ENCODE assay signal across 1 cellular context in genomic region chr17:42034059-42034458, GRCh38.
TF ChIP-seq lines count a peak whose summit lies in the region.

No MANE protein-coding gene starts in this region.

TF ChIP-seq in HepG2, 621 proteins besides CTCF, POLR2A, EP300 and RAD21:
- no peak for TF ChIP-seq CREB3 (CRISPR knock-in tag; IDR thresholded peaks at IDR 0.05)
- no peak for TF ChIP-seq ELK4 (CRISPR knock-in tag; IDR thresholded peaks at IDR 0.05; ENCODE audit: borderline replicate concordance)
- no peak for TF ChIP-seq HMG20B (CRISPR knock-in tag; conservative IDR thresholded peaks at IDR 0.05)
- no peak for TF ChIP-seq ATF1 (CRISPR knock-in tag; IDR thresholded peaks at IDR 0.05)
- no peak for TF ChIP-seq SKI (IDR thresholded peaks at IDR 0.05; ENCODE audit: partially characterized antibody)
- no peak for TF ChIP-seq E2F1 (CRISPR knock-in tag; IDR thresholded peaks at IDR 0.05)
- TF ChIP-seq GPN1 (CRISPR knock-in tag; IDR thresholded peaks at IDR 0.05; ENCODE audit: borderline replicate concordance), result no peak
- no peak for TF ChIP-seq CBFB (CRISPR knock-in tag; IDR thresholded peaks at IDR 0.05)
- TF ChIP-seq ZNF33B (CRISPR knock-in tag; IDR thresholded peaks at IDR 0.05), result no peak
- no peak for TF ChIP-seq HES4 (CRISPR knock-in tag; IDR thresholded peaks at IDR 0.05; ENCODE audit: borderline replicate concordance)
- no peak for TF ChIP-seq ZNF275 (CRISPR knock-in tag; IDR thresholded peaks at IDR 0.05; ENCODE audit: borderline replicate concordance)
- no peak for TF ChIP-seq ZNF816 (CRISPR knock-in tag; IDR thresholded peaks at IDR 0.05; ENCODE audit: borderline replicate concordance)
- TF ChIP-seq GTF3A (CRISPR knock-in tag; conservative IDR thresholded peaks at IDR 0.05), result no peak
- TF ChIP-seq ZBTB7B (CRISPR knock-in tag; IDR thresholded peaks at IDR 0.05), result no peak
- TF ChIP-seq TFAP4 (IDR thresholded peaks at IDR 0.05; ENCODE audit: borderline replicate concordance, low read depth), result no peak
- TF ChIP-seq ISX (CRISPR knock-in tag; conservative IDR thresholded peaks at IDR 0.05), result no peak
- no peak for TF ChIP-seq RNF219 (CRISPR knock-in tag; IDR thresholded peaks at IDR 0.05)
